33 cellular contexts compared by ENCODE assay signal in the genomic region with DNA sequence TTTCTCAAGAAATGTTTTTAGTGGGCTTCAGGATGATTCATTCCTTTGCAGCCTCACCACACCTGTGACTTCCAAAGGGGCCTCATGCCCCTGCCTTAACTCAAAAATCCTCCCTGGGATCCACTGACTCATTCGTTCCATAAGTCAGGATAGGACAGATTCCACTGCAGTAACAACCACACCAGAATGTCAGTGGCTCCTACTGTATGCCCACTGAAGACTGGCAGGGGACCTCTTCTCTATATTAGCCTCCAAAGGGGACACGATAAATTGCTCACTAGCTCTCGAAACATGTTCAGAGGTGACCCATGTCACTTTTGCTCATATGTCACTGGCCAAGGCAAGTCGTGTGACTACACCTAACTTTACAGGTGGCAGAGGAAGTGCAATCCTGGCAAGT. TPM values are rescaled to one million over a fixed set of nuclear protein-coding genes. Genes with fewer than 3 reads are reported as not detected.
"Had no signal": no experiment of that assay in that cellular context is flagged by ENCODE, and none has a peak within 500 bp of the region (broad histone marks: within the 10 kb centered on the region; RNA-seq: fewer than 3 reads in every experiment).

No MANE protein-coding gene starts in this region.

- H3K4me1 ChIP-seq: colonic mucosa, esophagus squamous epithelium, gastrocnemius medialis, left lung, lower lobe of right lung had no signal

- H3K4me2 ChIP-seq: hepatocyte had no signal

- H3K9me3 Mint-ChIP-seq: dendritic cell treated with granulocyte-macrophage colony-stimulating factor and Interleukin-4, amounts not matched to agents 40 ng/mL and 50 ng/mL, for 4 days; effector memory CD8-positive, alpha-beta T cell; endodermal cell; mesothelial cell of epicardium; naive B cell had no signal

- FAIRE-seq: endometrium, islet of Langerhans, keratinocyte had no signal

- H3K4me1 Mint-ChIP-seq: mesothelial cell of epicardium, naive B cell had no signal

- H2AFZ ChIP-seq: hepatocyte had no signal

- H3K4me3 Mint-ChIP-seq: dendritic cell treated with granulocyte-macrophage colony-stimulating factor and Interleukin-4, amounts not matched to agents 40 ng/mL and 50 ng/mL, for 4 days; effector memory CD8-positive, alpha-beta T cell; endodermal cell; mesothelial cell of epicardium; naive B cell had no signal

- H3K27ac Mint-ChIP-seq: dendritic cell treated with granulocyte-macrophage colony-stimulating factor and Interleukin-4, amounts not matched to agents 40 ng/mL and 50 ng/mL, for 4 days; effector memory CD8-positive, alpha-beta T cell; endodermal cell; mesothelial cell of epicardium; naive B cell had no signal

- H3K4me3 ChIP-seq: colonic mucosa, esophagus squamous epithelium, gastrocnemius medialis, hepatocyte, left lung, lower lobe of right lung, mucosa of descending colon had no signal

- H3K36me3 ChIP-seq: colonic mucosa, esophagus squamous epithelium, gastrocnemius medialis, left lung, lower lobe of right lung had no signal

- H3K9me3 ChIP-seq: colonic mucosa, esophagus squamous epithelium, gastrocnemius medialis, left lung, lower lobe of right lung, mucosa of descending colon had no signal

- ATAC-seq: effector memory CD8-positive, alpha-beta T cell; esophagus mucosa; gastrocnemius medialis; left cardiac atrium; left lung; left ventricle myocardium superior; lower lobe of right lung; mucosa of descending colon had no signal

- H3K79me2 ChIP-seq: hepatocyte had no signal

- H3K27ac ChIP-seq: colonic mucosa, epithelial cell of prostate, esophagus squamous epithelium, gastrocnemius medialis, hepatocyte, left lung, lower lobe of right lung had no signal

- H3K36me3 Mint-ChIP-seq: mesothelial cell of epicardium had no signal

- DNase-seq: colonic mucosa; cortex of kidney; effector CD8-positive, alpha-beta T cell; effector memory CD8-positive, alpha-beta T cell; endodermal cell; erythroblast; esophagus squamous epithelium; foreskin fibroblast; foreskin melanocyte; gastrocnemius medialis; glutamatergic neuron; head of caudate nucleus; hypothalamus; left cardiac atrium; left lung; left ventricle myocardium superior; lower lobe of right lung; mesenchymal stem cell; mucosa of descending colon; naive B cell had no signal

RNA-seq across cellular contexts. Expression of a gene that starts 25.7 kb away (rescaled TPM):
- total RNA-seq: dermis microvascular lymphatic vessel endothelial cell, esophagus mucosa, gastrocnemius medialis, glomerular endothelial cell, hepatocyte, kidney epithelial cell, left lung, left ventricle myocardium superior, lower lobe of right lung, lung microvascular endothelial cell, mesothelial cell of epicardium, mucosa of descending colon, myocyte had no signal
- polyA plus RNA-seq: hepatocyte had no signal
